9 cellular contexts compared by ENCODE assay signal in genomic region chr2:122737429-122738077, GRCh38.
DNase-seq lines count a peak whose midpoint lies in the region; ATAC-seq lines count a peak whose summit lies in the region.
"Had no signal": no experiment of that assay in that cellular context is flagged by ENCODE, and none has a peak within 500 bp of the region (broad histone marks: within the 10 kb centered on the region; RNA-seq: fewer than 3 reads in every experiment).

No MANE protein-coding gene starts in this region.

- peaks cover 13% of the 10 kb centered on the region for H3K9me3 Mint-ChIP-seq in natural killer cell treated with Interleukin-12 subunit alpha and Interleukin-12 subunit beta and Interleukin-15 and Interleukin-18, amount 100 ng/mL, for 72 hours

- no peak overlapping the region for H3K4me3 Mint-ChIP-seq in natural killer cell treated with Interleukin-12 subunit alpha and Interleukin-12 subunit beta and Interleukin-15 and Interleukin-18, amount 100 ng/mL, for 72 hours

- ATAC-seq in GM19043 (IDR thresholded peaks at IDR 0.05; ENCODE audit: low read depth, unreplicated experiment) = peak; percentile 74
- ATAC-seq in HG02852 (IDR thresholded peaks at IDR 0.05; ENCODE audit: unreplicated experiment) = peak; percentile 82
- ATAC-seq in natural killer cell treated with Interleukin-12 subunit alpha and Interleukin-12 subunit beta and Interleukin-15 and Interleukin-18, amount 100 ng/mL, for 72 hours = peak; percentile 38 to 76
- no peak for ATAC-seq in GM21737 (IDR thresholded peaks at IDR 0.05; ENCODE audit: unreplicated experiment)
- ATAC-seq: Right ventricle myocardium inferior had no signal

- no peaks in the 10 kb centered on the region for H3K36me3 Mint-ChIP-seq in natural killer cell treated with Interleukin-12 subunit alpha and Interleukin-12 subunit beta and Interleukin-15 and Interleukin-18, amount 100 ng/mL, for 72 hours

- H3K27ac Mint-ChIP-seq in natural killer cell treated with Interleukin-12 subunit alpha and Interleukin-12 subunit beta and Interleukin-15 and Interleukin-18, amount 100 ng/mL, for 72 hours = peak overlapping the region; percentile 57 to 61

- no peaks in the 10 kb centered on the region for H3K27me3 Mint-ChIP-seq in natural killer cell treated with Interleukin-12 subunit alpha and Interleukin-12 subunit beta and Interleukin-15 and Interleukin-18, amount 100 ng/mL, for 72 hours

- H3K4me1 Mint-ChIP-seq in natural killer cell treated with Interleukin-12 subunit alpha and Interleukin-12 subunit beta and Interleukin-15 and Interleukin-18, amount 100 ng/mL, for 72 hours (ENCODE audit: low read depth in 2 of 2) = peaks cover 4 to 7% of the 10 kb centered on the region in 2 donors

- DNase-seq in MV-4-11 (lab: John Stamatoyannopoulos, UW) = peak; percentile 96
- no peak for DNase-seq in natural killer cell treated with Interleukin-12 subunit alpha and Interleukin-12 subunit beta and Interleukin-15 and Interleukin-18, amount 100 ng/mL, for 72 hours (ENCODE audit: low spot score)
- no peak for DNase-seq in stimulated activated naive CD4-positive, alpha-beta T cell treated with Interleukin-2 at 50 U/mL for 16 hours (lab: John Stamatoyannopoulos, UW)
- no peak for DNase-seq in HK-2 (ENCODE audit: unreplicated experiment)
- DNase-seq: stimulated activated CD4-positive, alpha-beta T cell treated with anti-CD3 and anti-CD28 coated beads, Interleukin-4, amount 100 ng/mL, for 4 hours had no signal
